In the genomic region with DNA sequence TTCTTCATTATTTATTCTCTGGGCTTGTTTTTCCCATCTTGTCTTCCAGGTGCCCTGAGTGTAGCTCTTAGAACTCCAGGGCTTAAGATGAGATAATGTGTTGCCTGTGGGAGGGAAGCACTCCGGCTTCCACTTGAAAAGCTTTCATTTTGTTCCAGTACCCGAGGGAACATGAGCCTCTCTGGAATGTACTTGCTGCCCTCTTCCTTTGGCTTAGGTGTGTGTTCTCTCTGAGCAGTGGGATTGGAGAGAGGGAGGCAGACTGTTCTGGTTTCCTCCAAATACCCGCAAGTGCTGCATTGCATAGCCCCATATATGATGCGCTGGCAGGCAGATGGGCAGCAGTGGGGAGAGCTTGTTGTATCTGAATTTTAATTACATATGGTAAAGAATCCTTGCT, we compare ENCODE assay signal across 15 cellular contexts. TPM values are rescaled to one million over a fixed set of nuclear protein-coding genes. Genes with fewer than 3 reads are reported as not detected.
DNase-seq lines count a peak whose midpoint lies in the region; ATAC-seq and TF ChIP-seq lines count a peak whose summit lies in the region.
"Had no signal": no experiment of that assay in that cellular context is flagged by ENCODE, and none has a peak within 500 bp of the region (broad histone marks: within the 10 kb centered on the region; RNA-seq: fewer than 3 reads in every experiment).

No MANE protein-coding gene starts in this region.

- H3K27me3 Mint-ChIP-seq in T-helper 1 cell treated with Interleukin-12 subunit alpha and Interleukin-12 subunit beta and Interleukin-4 antibody, amounts not matched to agents 30 μg/mL and 1 μg/mL, for 36 hours (ENCODE audit: low read depth), result no peaks in the 10 kb centered on the region
- no peaks in the 10 kb centered on the region for H3K27me3 Mint-ChIP-seq in activated CD8-positive, alpha-beta T cell treated with anti-CD3 and anti-CD28 coated beads for 36 hours

- peaks cover 10% of the 10 kb centered on the region for H3K9me3 Mint-ChIP-seq in T-helper 1 cell treated with Interleukin-12 subunit alpha and Interleukin-12 subunit beta and Interleukin-4 antibody, amounts not matched to agents 30 μg/mL and 1 μg/mL, for 36 hours
- no peaks in the 10 kb centered on the region for H3K9me3 Mint-ChIP-seq in activated CD8-positive, alpha-beta T cell treated with anti-CD3 and anti-CD28 coated beads for 36 hours
- H3K9me3 Mint-ChIP-seq: activated B cell treated with CpG ODN at 0.5 μM for 24 hours had no signal

- H3K27ac Mint-ChIP-seq in T-helper 1 cell treated with Interleukin-12 subunit alpha and Interleukin-12 subunit beta and Interleukin-4 antibody, amounts not matched to agents 30 μg/mL and 1 μg/mL, for 36 hours, result peak overlapping the region; percentile 20
- peak overlapping the region; percentile 70 for H3K27ac Mint-ChIP-seq in activated CD8-positive, alpha-beta T cell treated with anti-CD3 and anti-CD28 coated beads for 36 hours
- H3K27ac Mint-ChIP-seq: activated B cell treated with CpG ODN at 0.5 μM for 24 hours had no signal

- ATAC-seq in activated CD8-positive, alpha-beta T cell treated with anti-CD3 and anti-CD28 coated beads for 36 hours, result no peak
- ATAC-seq: gastroesophageal sphincter had no signal

- peaks cover 25% of the 10 kb centered on the region for H3K36me3 Mint-ChIP-seq in T-helper 1 cell treated with Interleukin-12 subunit alpha and Interleukin-12 subunit beta and Interleukin-4 antibody, amounts not matched to agents 30 μg/mL and 1 μg/mL, for 36 hours (ENCODE audit: low read depth)
- H3K36me3 Mint-ChIP-seq in activated CD8-positive, alpha-beta T cell treated with anti-CD3 and anti-CD28 coated beads for 36 hours (ENCODE audit: low read depth), result peaks cover 1% of the 10 kb centered on the region

- TF ChIP-seq CTCF in activated CD8-positive, alpha-beta T cell treated with anti-CD3 and anti-CD28 coated beads for 36 hours (IDR thresholded peaks at IDR 0.05), result no peak
- no peak for TF ChIP-seq CTCF in RWPE1 (conservative IDR thresholded peaks at IDR 0.05; ENCODE audit: low read depth)

- intact Hi-C loops in activated CD8-positive, alpha-beta T cell treated with anti-CD3 and anti-CD28 coated beads for 36 hours (cut with micrococcal nuclease), result no loop called here

- DNase-seq in T-helper 1 cell, result no peak
- no peak for DNase-seq in activated CD8-positive, alpha-beta T cell treated with anti-CD3 and anti-CD28 coated beads for 36 hours
- DNase-seq in islet precursor cell, result peak; percentile 77
- DNase-seq in substantia nigra (lab: John Stamatoyannopoulos, UW), result peak in 16 of 49 donors; percentile 2 to 60 (median 24)
- DNase-seq in RWPE1 (ENCODE audit: low spot score), result no peak
- DNase-seq in NK-92 treated with Interleukin-12 subunit alpha and Interleukin-12 subunit beta, amount 100 ng/mL, for 24 hours (lab: John Stamatoyannopoulos, UW), result no peak
- no peak for DNase-seq in AML-193 (lab: John Stamatoyannopoulos, UW)
- DNase-seq: activated B cell treated with CpG ODN at 0.5 μM for 24 hours, activated gamma-delta T cell, cortex of kidney, NCI-H2081 had no signal

- peaks cover 76% of the 10 kb centered on the region for H3K4me1 Mint-ChIP-seq in T-helper 1 cell treated with Interleukin-12 subunit alpha and Interleukin-12 subunit beta and Interleukin-4 antibody, amounts not matched to agents 30 μg/mL and 1 μg/mL, for 36 hours (ENCODE audit: low read depth)
- peaks cover 66% of the 10 kb centered on the region for H3K4me1 Mint-ChIP-seq in activated CD8-positive, alpha-beta T cell treated with anti-CD3 and anti-CD28 coated beads for 36 hours (ENCODE audit: low read depth)

- CTCF ChIA-PET in activated CD8-positive, alpha-beta T cell treated with anti-CD3 and anti-CD28 coated beads for 36 hours (lab: Charles Lee), result interaction anchor here (0.9 to 2.1 kb wide), 5 partner anchors 10 to 119 kb away, joined by 3 to 6 read pairs (median 5); no protein-coding TSS in a partner anchor
- CTCF ChIA-PET in RWPE1 (lab: Yijun Ruan, JAX), result no interaction called here

- POLR2A ChIA-PET in activated CD8-positive, alpha-beta T cell treated with anti-CD3 and anti-CD28 coated beads for 36 hours (lab: Charles Lee), result interaction anchor here (1.0 to 1.6 kb wide), 6 partner anchors 11 to 40 kb away, joined by 3 to 4 read pairs (median 3); partner anchors contain the start of gene ARAP2
- POLR2A ChIA-PET in RWPE1 (lab: Yijun Ruan, JAX; ENCODE audit: low non-redundant PET), result no interaction called here

- H3K4me3 Mint-ChIP-seq in T-helper 1 cell treated with Interleukin-12 subunit alpha and Interleukin-12 subunit beta and Interleukin-4 antibody, amounts not matched to agents 30 μg/mL and 1 μg/mL, for 36 hours, result no peak overlapping the region
- peak overlapping the region; percentile 31 for H3K4me3 Mint-ChIP-seq in activated CD8-positive, alpha-beta T cell treated with anti-CD3 and anti-CD28 coated beads for 36 hours
- H3K4me3 Mint-ChIP-seq: activated B cell treated with CpG ODN at 0.5 μM for 24 hours had no signal

- H3K27ac ChIP-seq in substantia nigra (ENCODE audit: low read depth, low read length, poor library complexity, severe bottlenecking), result peak overlapping the region; percentile 37
- no peak overlapping the region for H3K27ac ChIP-seq in RWPE1
- H3K27ac ChIP-seq: gastroesophageal sphincter had no signal

RNA-seq across cellular contexts. Expression of gene DTHD1, which starts 0.9 kb away (rescaled TPM):
- 1 to 10 TPM; 1.2 to 1.3 TPM for total RNA-seq in activated CD8-positive, alpha-beta T cell treated with anti-CD3 and anti-CD28 coated beads for 36 hours
- total RNA-seq: A673, activated B cell treated with CpG ODN at 0.5 μM for 24 hours, Daoy had no signal

RNA-seq across cellular contexts. Expression of gene ARAP2, which starts 36.2 kb away (rescaled TPM):
- 10 to 100 TPM; 30.0 to 31.0 TPM for total RNA-seq in activated CD8-positive, alpha-beta T cell treated with anti-CD3 and anti-CD28 coated beads for 36 hours
